In genomic region chr6:142851601-142852000, GRCh38 we compare ENCODE assay signal across 13 cellular contexts.
A peak's percentile ranks its signal among the peaks of the same experiment; 100 is the strongest.
DNase-seq lines count a peak whose midpoint lies in the region; ATAC-seq and TF ChIP-seq lines count a peak whose summit lies in the region.
"Had no signal": no experiment of that assay in that cellular context is flagged by ENCODE, and none has a peak within 500 bp of the region (broad histone marks: within the 10 kb centered on the region; RNA-seq: fewer than 3 reads in every experiment).

No MANE protein-coding gene starts in this region.

- H3K36me3 ChIP-seq in ACC112 (ENCODE audit: insufficient read depth, low read length) (no peaks in the 10 kb centered on the region), mesenchymal stem cell (ENCODE audit: control insufficient read depth in 1 of 2, insufficient read depth in 2 of 2, low read depth in 1 of 2, low read length in 2 of 2) (no peaks in the 10 kb centered on the region)
- H3K36me3 ChIP-seq: vagina had no signal

- H2BK15ac ChIP-seq in mesenchymal stem cell (ENCODE audit: low read depth, poor library complexity, severe bottlenecking), result no peak overlapping the region

- no peak overlapping the region for H2BK12ac ChIP-seq in mesenchymal stem cell (ENCODE audit: low read length in 2 of 2)

- TF ChIP-seq CTCF in progenitor cell of endocrine pancreas (IDR thresholded peaks at IDR 0.05; ENCODE audit: unreplicated experiment), result no peak

- H3K27me3 Mint-ChIP-seq in activated CD8-positive, alpha-beta T cell treated with anti-CD3 and anti-CD28 coated beads, Interleukin-2, amount 10 ng/mL, durations not matched to agents 7 days and 5 days (ENCODE audit: low read depth), result no peaks in the 10 kb centered on the region
- H3K27me3 Mint-ChIP-seq in progenitor cell of endocrine pancreas, result peaks cover 2% of the 10 kb centered on the region

- POLR2A ChIA-PET in activated CD8-positive, alpha-beta T cell treated with anti-CD3 and anti-CD28 coated beads, Interleukin-2, amount 10 ng/mL, durations not matched to agents 7 days and 5 days (lab: Charles Lee), result interaction anchor here (0.6 to 3.1 kb wide), 4 partner anchors 9 to 82 kb away, joined by 3 to 16 read pairs (median 4); no protein-coding TSS in a partner anchor

- H3K14ac ChIP-seq in mesenchymal stem cell (ENCODE audit: low read length in 2 of 2), result no peak overlapping the region

- peaks cover 91% of the 10 kb centered on the region for H3K4me1 Mint-ChIP-seq in activated CD8-positive, alpha-beta T cell treated with anti-CD3 and anti-CD28 coated beads, Interleukin-2, amount 10 ng/mL, durations not matched to agents 7 days and 5 days (ENCODE audit: low read depth)
- peaks cover 11% of the 10 kb centered on the region for H3K4me1 Mint-ChIP-seq in progenitor cell of endocrine pancreas (ENCODE audit: low read depth)

- no peak overlapping the region for H4K91ac ChIP-seq in mesenchymal stem cell (ENCODE audit: low read length)

- no peak overlapping the region for H3K18ac ChIP-seq in mesenchymal stem cell (ENCODE audit: low read depth in 1 of 2, low read length in 2 of 2)

- no peak overlapping the region for H2BK5ac ChIP-seq in mesenchymal stem cell (ENCODE audit: low read depth, low read length, poor library complexity, severe bottlenecking)

- peak overlapping the region; percentile 41; the same call in 1 of the 2 replicates for H3K4me3 ChIP-seq in ACC112 (ENCODE audit: low read depth, low read length)
- H3K4me3 ChIP-seq in mesenchymal stem cell (ENCODE audit: insufficient read depth in 1 of 2, low read depth in 1 of 2, low read length in 2 of 2), result no peak overlapping the region
- H3K4me3 ChIP-seq: vagina had no signal

- H3K9me3 ChIP-seq in mesenchymal stem cell (ENCODE audit: control insufficient read depth, low read length), result no peaks in the 10 kb centered on the region
- H3K9me3 ChIP-seq: vagina had no signal

- ATAC-seq in GM18868 (IDR thresholded peaks at IDR 0.05; ENCODE audit: unreplicated experiment) (peak; percentile 26), GM18861 (IDR thresholded peaks at IDR 0.05; ENCODE audit: unreplicated experiment) (no peak), HG03469 (IDR thresholded peaks at IDR 0.05; ENCODE audit: unreplicated experiment) (no peak)
- no peak for ATAC-seq in activated CD8-positive, alpha-beta T cell treated with anti-CD3 and anti-CD28 coated beads, Interleukin-2, amount 10 ng/mL, durations not matched to agents 7 days and 5 days

- H3K27ac Mint-ChIP-seq in activated CD8-positive, alpha-beta T cell treated with anti-CD3 and anti-CD28 coated beads, Interleukin-2, amount 10 ng/mL, durations not matched to agents 7 days and 5 days, result peak overlapping the region; percentile 6
- H3K27ac Mint-ChIP-seq in progenitor cell of endocrine pancreas, result no peak overlapping the region
- H3K27ac Mint-ChIP-seq: endodermal cell had no signal

- DNase-seq in activated CD8-positive, alpha-beta T cell treated with anti-CD3 and anti-CD28 coated beads, Interleukin-2, amount 10 ng/mL, durations not matched to agents 7 days and 5 days, result no peak
- DNase-seq in mesenchymal stem cell, result no peak
- no peak for DNase-seq in inferior parietal cortex (ENCODE audit: extremely low spot score)
- no peak for DNase-seq in progenitor cell of endocrine pancreas (ENCODE audit: low spot score, unreplicated experiment)
- DNase-seq: endodermal cell, immature natural killer cell, NCI-H1092, nucleus accumbens had no signal

- 83% methylated on average over 1 of the region's 2 CpGs for WGBS in mesenchymal stem cell

- H3K4me1 ChIP-seq in ACC112 (ENCODE audit: control insufficient read depth, insufficient read depth, low read length, unreplicated experiment), result peaks cover 74% of the 10 kb centered on the region
- peaks cover 3% of the 10 kb centered on the region for H3K4me1 ChIP-seq in mesenchymal stem cell (ENCODE audit: control insufficient read depth, insufficient read depth, low read depth, low read length)

- no peak overlapping the region for H3K4ac ChIP-seq in mesenchymal stem cell (ENCODE audit: low read depth in 1 of 2, low read length in 2 of 2)

- no peak overlapping the region for H3K23ac ChIP-seq in mesenchymal stem cell (ENCODE audit: low read length in 2 of 2)

- peak overlapping the region; percentile 51 for H3K9ac ChIP-seq in mesenchymal stem cell (ENCODE audit: low read length)

- peaks cover 7% of the 10 kb centered on the region for H3K79me1 ChIP-seq in mesenchymal stem cell (replicated peaks; ENCODE audit: low read length, poor library complexity, severe bottlenecking)

- no peak overlapping the region for H3K4me3 Mint-ChIP-seq in activated CD8-positive, alpha-beta T cell treated with anti-CD3 and anti-CD28 coated beads, Interleukin-2, amount 10 ng/mL, durations not matched to agents 7 days and 5 days
- H3K4me3 Mint-ChIP-seq in progenitor cell of endocrine pancreas (ENCODE audit: low read depth), result no peak overlapping the region
- H3K4me3 Mint-ChIP-seq: endodermal cell, immature natural killer cell had no signal

- H3K79me2 ChIP-seq in ACC112 (ENCODE audit: control insufficient read depth, insufficient read depth, low read length, unreplicated experiment), result peaks cover 53% of the 10 kb centered on the region

- no peak overlapping the region for H4K8ac ChIP-seq in mesenchymal stem cell (ENCODE audit: low read length)

- no peaks in the 10 kb centered on the region for H3K27me3 ChIP-seq in ACC112 (ENCODE audit: insufficient read depth, low read length)
- H3K27me3 ChIP-seq in mesenchymal stem cell (ENCODE audit: control insufficient read depth in 1 of 2, insufficient read depth in 1 of 2, low read length in 2 of 2), result no peaks in the 10 kb centered on the region
- H3K27me3 ChIP-seq: vagina had no signal

- H3K36me3 Mint-ChIP-seq in activated CD8-positive, alpha-beta T cell treated with anti-CD3 and anti-CD28 coated beads, Interleukin-2, amount 10 ng/mL, durations not matched to agents 7 days and 5 days (ENCODE audit: low read depth), result peaks cover 24% of the 10 kb centered on the region
- H3K36me3 Mint-ChIP-seq in progenitor cell of endocrine pancreas (ENCODE audit: insufficient read depth), result no peaks in the 10 kb centered on the region
- H3K36me3 Mint-ChIP-seq: immature natural killer cell had no signal

- H3K27ac ChIP-seq in ACC112 (ENCODE audit: low read depth, low read length) (peak overlapping the region; percentile 67), mesenchymal stem cell (ENCODE audit: low read length, poor library complexity, severe bottlenecking) (no peak overlapping the region)
- H3K27ac ChIP-seq: vagina had no signal

- H3K9me3 Mint-ChIP-seq in activated CD8-positive, alpha-beta T cell treated with anti-CD3 and anti-CD28 coated beads, Interleukin-2, amount 10 ng/mL, durations not matched to agents 7 days and 5 days (ENCODE audit: insufficient read depth), result no peaks in the 10 kb centered on the region
- no peaks in the 10 kb centered on the region for H3K9me3 Mint-ChIP-seq in progenitor cell of endocrine pancreas (ENCODE audit: low read depth)
- H3K9me3 Mint-ChIP-seq: endodermal cell, immature natural killer cell had no signal

- H2AK5ac ChIP-seq in mesenchymal stem cell (ENCODE audit: low read length, severe bottlenecking), result no peak overlapping the region

- H3K4me2 ChIP-seq in mesenchymal stem cell (ENCODE audit: low read length, poor library complexity, severe bottlenecking), result no peak overlapping the region

- CTCF ChIA-PET in activated CD8-positive, alpha-beta T cell treated with anti-CD3 and anti-CD28 coated beads, Interleukin-2, amount 10 ng/mL, durations not matched to agents 7 days and 5 days (lab: Charles Lee), result interaction anchor here (4.8 kb wide), 1 partner anchor 9 kb away, joined by 25 read pairs; no protein-coding TSS in a partner anchor

- no peak overlapping the region for H2AFZ ChIP-seq in ACC112 (ENCODE audit: low read length, unreplicated experiment)
- H2AFZ ChIP-seq in mesenchymal stem cell (ENCODE audit: low read depth, low read length), result no peak overlapping the region

- H2BK120ac ChIP-seq in mesenchymal stem cell (ENCODE audit: low read depth, low read length), result no peak overlapping the region
